ENCODE assay signal across 8 cellular contexts in genomic region chr20:33732166-33732970, GRCh38. TPM values are rescaled to one million over a fixed set of nuclear protein-coding genes. Genes with fewer than 3 reads are reported as not detected.
DNase-seq lines count a peak whose midpoint lies in the region; ATAC-seq, FAIRE-seq and TF ChIP-seq lines count a peak whose summit lies in the region.

No MANE protein-coding gene starts in this region.

- peaks cover 6% of the 10 kb centered on the region; the same call in 1 of the 2 replicates for H3F3A ChIP-seq in GM23338 (replicated peaks; ENCODE audit: low read depth)
- H3F3A ChIP-seq in Loucy (ENCODE audit: low read depth), result no peaks in the 10 kb centered on the region

- no peak for FAIRE-seq in GM12878 (lab: Jason Lieb, UNC)

- H3K27me3 ChIP-seq in GM23338 (ENCODE audit: insufficient read depth) (no peaks in the 10 kb centered on the region), Loucy (ENCODE audit: insufficient read depth, low read length, poor library complexity, severe bottlenecking) (no peaks in the 10 kb centered on the region), GM12878 (replicated peaks in 1 of 2; ENCODE audit: control insufficient read depth in 2 of 2, insufficient read depth in 2 of 2, low read length in 1 of 2) (no peaks in the 10 kb centered on the region), spleen (replicated peaks in 1 of 7) (no peaks in the 10 kb centered on the region)

- peak; percentile 66 for ATAC-seq in GM23338
- ATAC-seq in GM12878, result peak; percentile 74

- H3K9ac ChIP-seq in Loucy (ENCODE audit: low read depth, low read length, poor library complexity, severe bottlenecking), result peak overlapping the region; percentile 70
- H3K9ac ChIP-seq in GM12878 (ENCODE audit: control insufficient read depth, insufficient read depth, low read length), result peak overlapping the region; percentile 60

- TF ChIP-seq POLR2A in GM12878 (IDR thresholded peaks at IDR 0.05; ENCODE audit: low read depth, low read length), result peak; percentile 75
- peak in 2 of 3 donors; percentile 59 to 99 for TF ChIP-seq POLR2A in spleen (IDR thresholded peaks at IDR 0.05)

- TF ChIP-seq RAD21 in GM12878 (IDR thresholded peaks at IDR 0.05; ENCODE audit: insufficient read depth, low read depth, low read length), result 0 out of 2 replicates have a peak, but pooled peaks have one; percentile 4

- POLR2A ChIA-PET in GM10248 (lab: Yijun Ruan, JAX), result interaction anchor here (0.5 to 0.6 kb wide), 3 partner anchors 13 to 1105 kb away, joined by 3 to 12 read pairs (median 5); no protein-coding TSS in a partner anchor
- POLR2A ChIA-PET in GM12878 (lab: Charles Lee), result interaction anchor here (0.6 to 2.2 kb wide), 13 partner anchors 12 to 752 kb away, joined by 3 to 9 read pairs (median 5); partner anchors contain the start of genes ACTL10 and CHMP4B

- peak overlapping the region; percentile 76 for H3K4me3 Mint-ChIP-seq in GM23338
- H3K4me3 Mint-ChIP-seq in T-helper 1 cell treated with Interleukin-12 subunit alpha and Interleukin-12 subunit beta and Interleukin-4 antibody, amounts not matched to agents 30 μg/mL and 1 μg/mL, for 36 hours, result peak overlapping the region; percentile 86

- H3K27me3 Mint-ChIP-seq in GM23338 (ENCODE audit: insufficient read depth, low read depth, poor library complexity), result peaks cover 24% of the 10 kb centered on the region
- H3K27me3 Mint-ChIP-seq in T-helper 1 cell treated with Interleukin-12 subunit alpha and Interleukin-12 subunit beta and Interleukin-4 antibody, amounts not matched to agents 30 μg/mL and 1 μg/mL, for 36 hours (ENCODE audit: low read depth), result no peaks in the 10 kb centered on the region

- peak overlapping the region; percentile 97 for H3K4me2 ChIP-seq in GM23338
- peak overlapping the region; percentile 79 for H3K4me2 ChIP-seq in Loucy (ENCODE audit: low read depth, low read length, poor library complexity, severe bottlenecking)
- H3K4me2 ChIP-seq in GM12878 (ENCODE audit: control insufficient read depth, insufficient read depth), result peak overlapping the region; percentile 82

- H3K4me3 ChIP-seq in GM23338 (peak overlapping the region; percentile 74), Loucy (ENCODE audit: low read length, poor library complexity, severe bottlenecking) (peak overlapping the region; percentile 81), GM12878 (peak overlapping the region; percentile 82), iPS-18c (ENCODE audit: insufficient read depth, low read depth, low read length) (peak overlapping the region; percentile 69), spleen (peak overlapping the region; percentile 44 to 77 (median 60))

- peak overlapping the region; percentile 98 for H2AFZ ChIP-seq in GM23338
- peak overlapping the region; percentile 88 for H2AFZ ChIP-seq in Loucy (ENCODE audit: low read length)
- H2AFZ ChIP-seq in GM12878 (ENCODE audit: control insufficient read depth, low read depth, low read length), result peak overlapping the region; percentile 79

- peaks cover 16% of the 10 kb centered on the region for H3K36me3 Mint-ChIP-seq in GM23338 (ENCODE audit: low read depth)
- peaks cover 14% of the 10 kb centered on the region for H3K36me3 Mint-ChIP-seq in T-helper 1 cell treated with Interleukin-12 subunit alpha and Interleukin-12 subunit beta and Interleukin-4 antibody, amounts not matched to agents 30 μg/mL and 1 μg/mL, for 36 hours (ENCODE audit: low read depth)

- H3K4me1 Mint-ChIP-seq in GM23338, result peaks cover 17% of the 10 kb centered on the region
- peaks cover 16% of the 10 kb centered on the region for H3K4me1 Mint-ChIP-seq in T-helper 1 cell treated with Interleukin-12 subunit alpha and Interleukin-12 subunit beta and Interleukin-4 antibody, amounts not matched to agents 30 μg/mL and 1 μg/mL, for 36 hours (ENCODE audit: low read depth)

- TSS peak; percentile 75 for BruUV-seq in GM12878 (replicated peaks; lab: Mats Ljungman, UMichigan)

- SMC1A ChIA-PET in GM12878 (lab: Charles Lee; ENCODE audit: uncharacterized antibody, unreplicated experiment), result interaction anchor here (1.3 to 3.6 kb wide), 5 partner anchors 40 to 86 kb away, joined by 4 to 20 read pairs (median 6); no protein-coding TSS in a partner anchor

- TF ChIP-seq CTCF in GM10248 (IDR thresholded peaks at IDR 0.05; ENCODE audit: control extremely low read depth, extremely low read depth, low read depth, missing control alignments), result no peak
- no peak for TF ChIP-seq CTCF in GM23338 (conservative IDR thresholded peaks at IDR 0.05; ENCODE audit: low read depth in 2 of 2)
- peak; percentile 17; the same call in 1 of the 2 replicates for TF ChIP-seq CTCF in Loucy (conservative IDR thresholded peaks at IDR 0.05; ENCODE audit: low read length)
- peak; percentile 14 to 23 (median 16); a peak in 1 of 6 replicates for TF ChIP-seq CTCF in GM12878 (IDR thresholded peaks at IDR 0.05 in 2 of 3, conservative IDR thresholded peaks at IDR 0.05 in 1 of 3; ENCODE audit: control insufficient read depth in 2 of 3, extremely low read depth in 1 of 3, insufficient read depth in 1 of 3, low read depth in 3 of 3, low read length in 3 of 3)
- TF ChIP-seq CTCF in spleen (IDR thresholded peaks at IDR 0.05 in 8 of 11, conservative IDR thresholded peaks at IDR 0.05 in 3 of 11), result peak in 2 of 11 experiments; percentile 4 to 25

- H4K20me1 ChIP-seq in GM23338 (replicated peaks; ENCODE audit: insufficient read depth) (no peaks in the 10 kb centered on the region), Loucy (ENCODE audit: insufficient read depth, low read length, poor library complexity, severe bottlenecking) (no peaks in the 10 kb centered on the region), GM12878 (ENCODE audit: control insufficient read depth, insufficient read depth) (no peaks in the 10 kb centered on the region)

- CTCF ChIA-PET in GM10248 (lab: Yijun Ruan, JAX) (interaction anchor here (0.6 to 3.7 kb wide), 17 partner anchors 9 to 261 kb away, joined by 3 to 24 read pairs (median 4); partner anchors contain the start of genes PXMP4 and RALY), GM12878 (lab: Yijun Ruan, JAX) (interaction anchor here (0.5 to 1.9 kb wide), 11 partner anchors 13 to 284 kb away, joined by 3 to 10 read pairs (median 3); partner anchors contain the start of genes ACTL10 and CHMP4B)

- under 1% methylated on average over 45 of the region's 68 CpGs for WGBS in GM12878 (ENCODE audit: insufficient coverage, insufficient replicate concordance, low lambda C conversion rate, missing lambda C conversion rate)
- WGBS in spleen, 5 donors, result 2 to 5% (median 4%) methylated on average over 24 to 68 of the region's 68 CpGs

- RAD21 ChIA-PET in GM12878 (lab: Charles Lee; ENCODE audit: unreplicated experiment), result interaction anchor here (0.6 to 2.8 kb wide), 18 partner anchors 9 to 380 kb away, joined by 3 to 24 read pairs (median 4); partner anchors contain the start of genes ACTL10, CHMP4B, EIF2S2 and PXMP4

- H3K27ac ChIP-seq in GM23338 (ENCODE audit: low read depth), result peak overlapping the region; percentile 86; the same call in 1 of the 2 replicates
- H3K27ac ChIP-seq in GM12878 (ENCODE audit: control insufficient read depth, insufficient read depth), result peak overlapping the region; percentile 77
- peak overlapping the region; percentile 83 to 98 (median 95) for H3K27ac ChIP-seq in spleen

- TF ChIP-seq EP300 in GM12878 (IDR thresholded peaks at IDR 0.05; ENCODE audit: borderline replicate concordance in 1 of 2, control insufficient read depth in 1 of 2, low read depth in 2 of 2, low read length in 2 of 2), result peak; percentile 12 to 100; a peak in 3 of 4 replicates

- peaks cover 17% of the 10 kb centered on the region; the same call in 1 of the 2 replicates for H3K4me1 ChIP-seq in GM23338 (ENCODE audit: insufficient read depth)
- H3K4me1 ChIP-seq in Loucy (ENCODE audit: insufficient read depth, low read length, poor library complexity, severe bottlenecking), result peaks cover 15% of the 10 kb centered on the region
- peaks cover 7% of the 10 kb centered on the region for H3K4me1 ChIP-seq in GM12878 (ENCODE audit: control insufficient read depth, insufficient read depth, low read length)
- peaks cover 9 to 41% (median 29%) of the 10 kb centered on the region in 6 donors for H3K4me1 ChIP-seq in spleen

- no peak overlapping the region for H3K27ac Mint-ChIP-seq in GM23338
- H3K27ac Mint-ChIP-seq in T-helper 1 cell treated with Interleukin-12 subunit alpha and Interleukin-12 subunit beta and Interleukin-4 antibody, amounts not matched to agents 30 μg/mL and 1 μg/mL, for 36 hours, result peak overlapping the region; percentile 81

- H3K79me2 ChIP-seq in GM23338 (replicated peaks; ENCODE audit: insufficient read depth), result no peaks in the 10 kb centered on the region
- no peaks in the 10 kb centered on the region for H3K79me2 ChIP-seq in Loucy (ENCODE audit: insufficient read depth, low read length)
- H3K79me2 ChIP-seq in GM12878 (ENCODE audit: control insufficient read depth, insufficient read depth, low read length), result peaks cover 1% of the 10 kb centered on the region

- in situ Hi-C loops in GM12878 (cut with MboI), result no loop called here

- peak; percentile 83 for DNase-seq in GM10248 (ENCODE audit: extremely low spot score)
- DNase-seq in GM23338 (ENCODE audit: low spot score), result peak; percentile 87
- peak; percentile 32 for DNase-seq in GM12878 (ENCODE audit: low read depth, low spot score)
- DNase-seq in spleen, result peak; percentile 99
- no peak for DNase-seq in COLO829 (ENCODE audit: low spot score)

- H3K36me3 ChIP-seq in GM23338 (ENCODE audit: insufficient read depth) (no peaks in the 10 kb centered on the region), Loucy (ENCODE audit: insufficient read depth, low read length) (no peaks in the 10 kb centered on the region), GM12878 (ENCODE audit: control insufficient read depth in 2 of 2, insufficient read depth in 2 of 2, low read length in 1 of 2) (no peaks in the 10 kb centered on the region), spleen (peaks cover 0 to 9% (median 0%) of the 10 kb centered on the region in 6 donors)

- peaks cover 17% of the 10 kb centered on the region for H3K9me3 Mint-ChIP-seq in GM23338
- H3K9me3 Mint-ChIP-seq in T-helper 1 cell treated with Interleukin-12 subunit alpha and Interleukin-12 subunit beta and Interleukin-4 antibody, amounts not matched to agents 30 μg/mL and 1 μg/mL, for 36 hours, result peaks cover 14% of the 10 kb centered on the region

- intact Hi-C loops in GM12878 (cut with micrococcal nuclease; ENCODE audit: unreplicated experiment), result loop anchor here (1.0 to 5.0 kb wide), 4 partner anchors 46 to 275 kb away; partner anchors contain the start of genes CHMP4B, E2F1 and RALY
- intact Hi-C loops in spleen (cut with DNase I; ENCODE audit: low total_unique reads), result loop anchor here (10.0 kb wide), 1 partner anchor 102 kb away; no protein-coding TSS in a partner anchor

- no peaks in the 10 kb centered on the region for H3K9me2 ChIP-seq in GM23338 (ENCODE audit: insufficient read depth)
- no peaks in the 10 kb centered on the region for H3K9me2 ChIP-seq in Loucy (replicated peaks; ENCODE audit: low read depth, low read length)

- H3K9me3 ChIP-seq in Loucy (ENCODE audit: insufficient read depth, low read depth, low read length) (peaks cover 11% of the 10 kb centered on the region), GM12878 (replicated peaks; ENCODE audit: control insufficient read depth, insufficient read depth, low read length) (peaks cover 4% of the 10 kb centered on the region), iPS-18c (ENCODE audit: control insufficient read depth, insufficient read depth, low read length) (no peaks in the 10 kb centered on the region), spleen (peaks cover 6 to 20% (median 18%) of the 10 kb centered on the region in 8 donors)

RNA-seq across cellular contexts. Expression of gene ZNF341, which starts 0.6 kb away (rescaled TPM):
- 6.1 and 6.2 TPM in 2 replicates for total RNA-seq in GM23338 (2014; rRNA removed; shearing (Covaris generic))
- polyA plus RNA-seq in GM23338 (2016; fragmentation: Nextera tagmentation; extraction: Ambion mirVana) (3.6 and 4.3 TPM in 2 replicates), GM12878 (2011; rRNA removed) (0.86 and 2.5 TPM in 2 replicates), GM12878 (2014; fragmentation: Illumina TruSeq; extraction: Trizol) (0.63 and 2.4 TPM in 2 replicates), GM12878 (2014; fragmentation: Nextera tagmentation; extraction: Ambion mirVana) (under 1 TPM; 0.18 to 0.46 TPM), GM12878 (2014; rRNA removed) (3.0 and 4.1 TPM in 2 replicates), GM12878 (2016; fragmentation: Nextera tagmentation; extraction: Ambion mirVana) (1 to 10 TPM; 3.8 to 4.0 TPM), spleen (1 to 10 TPM; 2.3 to 5.9 (median 4.9) TPM)
- total RNA-seq in GM12878 (2013; cell fraction: nucleolus; rRNA removed), result 4.4 and 5.6 TPM in 2 replicates
- total RNA-seq in GM12878 (2014; rRNA removed) (1.5 and 2.8 TPM in 2 replicates), GM12878 (2014; rRNA removed; fragmentation: Illumina TruSeq; extraction: Trizol) (1.1 and 1.4 TPM in 2 replicates), GM12878 (2021) (4.0 and 5.0 TPM in 2 replicates), spleen (1 to 10 TPM; 3.3 to 6.7 (median 4.4) TPM)
- 1.7 TPM for polyA plus RNA-seq in GM12878 (2011; ENCODE audit: low read depth)
- polyA plus RNA-seq in GM12878 (2011; cell fraction: cytosol; rRNA removed), result 3.1 and 3.2 TPM in 2 replicates
- 6.7 and 9.5 TPM in 2 replicates for polyA plus RNA-seq in GM12878 (2011; cell fraction: nucleus; rRNA removed)
- polyA plus RNA-seq in GM12878 (2012), result 3.4 and 3.6 TPM in 2 replicates
- 3.4 and 4.9 TPM in 2 replicates for polyA minus RNA-seq in GM12878 (2011; rRNA and poly(A)+ RNA removed)
- 1.6 and 3.3 TPM in 2 replicates for polyA minus RNA-seq in GM12878 (2011; cell fraction: cytosol; rRNA and poly(A)+ RNA removed)
- polyA minus RNA-seq in GM12878 (2011; cell fraction: nucleus; rRNA and poly(A)+ RNA removed), result 2.1 and 5.0 TPM in 2 replicates

RNA-seq across cellular contexts. Expression of gene PXMP4, which starts 12.3 kb away (rescaled TPM):
- total RNA-seq in GM23338 (2014; rRNA removed; shearing (Covaris generic)), result 0.39 and 1.2 TPM in 2 replicates
- polyA plus RNA-seq in GM23338 (2016; fragmentation: Nextera tagmentation; extraction: Ambion mirVana) (2.7 and 3.5 TPM in 2 replicates), GM12878 (2011; rRNA removed) (2.7 and 4.9 TPM in 2 replicates), GM12878 (2014; fragmentation: Illumina TruSeq; extraction: Trizol) (1.3 and 5.4 TPM in 2 replicates), GM12878 (2014; fragmentation: Nextera tagmentation; extraction: Ambion mirVana) (10 to 100 TPM; 12.2 to 19.2 TPM), GM12878 (2014; rRNA removed) (4.8 and 5.7 TPM in 2 replicates), GM12878 (2016; fragmentation: Nextera tagmentation; extraction: Ambion mirVana) (10 to 100 TPM; 14.2 to 15.7 TPM), spleen (1 to 10 TPM; 2.1 to 3.4 (median 3.4) TPM)
- 5.6 and 7.9 TPM in 2 replicates for total RNA-seq in GM12878 (2013; cell fraction: nucleolus; rRNA removed)
- total RNA-seq in GM12878 (2014; rRNA removed) (7.5 and 9.7 TPM in 2 replicates), GM12878 (2014; rRNA removed; fragmentation: Illumina TruSeq; extraction: Trizol) (2.1 and 3.6 TPM in 2 replicates), GM12878 (2021) (7.6 and 8.9 TPM in 2 replicates), spleen (10 to 100 TPM in 1 of 7 donors, 1 to 10 TPM in 6; 6.1 to 14.4 (median 7.5) TPM)
- 3.6 TPM for polyA plus RNA-seq in GM12878 (2011; ENCODE audit: low read depth)
- 7.3 and 7.6 TPM in 2 replicates for polyA plus RNA-seq in GM12878 (2011; cell fraction: cytosol; rRNA removed)
- 5.1 and 5.8 TPM in 2 replicates for polyA plus RNA-seq in GM12878 (2011; cell fraction: nucleus; rRNA removed)
- polyA plus RNA-seq in GM12878 (2012), result 6.0 and 6.6 TPM in 2 replicates
- 2.8 and 5.6 TPM in 2 replicates for polyA minus RNA-seq in GM12878 (2011; rRNA and poly(A)+ RNA removed)
- 4.7 and 6.7 TPM in 2 replicates for polyA minus RNA-seq in GM12878 (2011; cell fraction: cytosol; rRNA and poly(A)+ RNA removed)
- polyA minus RNA-seq in GM12878 (2011; cell fraction: nucleus; rRNA and poly(A)+ RNA removed), result 1.8 and 1.9 TPM in 2 replicates

RNA-seq across cellular contexts. Expression of gene E2F1, which starts 46.2 kb away (rescaled TPM):
- total RNA-seq in GM23338 (2014; rRNA removed; shearing (Covaris generic)), result 42.6 and 45.0 TPM in 2 replicates
- polyA plus RNA-seq in GM23338 (2016; fragmentation: Nextera tagmentation; extraction: Ambion mirVana) (12.1 and 13.9 TPM in 2 replicates), GM12878 (2011; rRNA removed) (10.0 and 17.8 TPM in 2 replicates), GM12878 (2014; fragmentation: Illumina TruSeq; extraction: Trizol) (13.0 and 21.6 TPM in 2 replicates), GM12878 (2014; fragmentation: Nextera tagmentation; extraction: Ambion mirVana) (1 to 10 TPM in 1 of 2 experiments, under 1 TPM in 1; 0.29 to 2.1 TPM), GM12878 (2014; rRNA removed) (50.2 and 55.4 TPM in 2 replicates), GM12878 (2016; fragmentation: Nextera tagmentation; extraction: Ambion mirVana) (10 to 100 TPM in 1 of 2 experiments, 1 to 10 TPM in 1; 3.2 to 16.7 TPM), spleen (1 to 10 TPM; 3.4 to 6.2 (median 5.6) TPM)
- total RNA-seq in GM12878 (2013; cell fraction: nucleolus; rRNA removed), result 8.1 and 11.3 TPM in 2 replicates
- total RNA-seq in GM12878 (2014; rRNA removed) (31.6 and 36.7 TPM in 2 replicates), GM12878 (2014; rRNA removed; fragmentation: Illumina TruSeq; extraction: Trizol) (22.8 and 26.1 TPM in 2 replicates), GM12878 (2021) (41.5 and 43.2 TPM in 2 replicates), spleen (1 to 10 TPM; 2.5 to 6.9 (median 4.5) TPM)
- 7.8 TPM for polyA plus RNA-seq in GM12878 (2011; ENCODE audit: low read depth)
- 21.2 and 29.9 TPM in 2 replicates for polyA plus RNA-seq in GM12878 (2011; cell fraction: cytosol; rRNA removed)
- polyA plus RNA-seq in GM12878 (2011; cell fraction: nucleus; rRNA removed), result 53.2 and 72.7 TPM in 2 replicates
- 17.4 and 23.4 TPM in 2 replicates for polyA plus RNA-seq in GM12878 (2012)
- 11.0 and 14.8 TPM in 2 replicates for polyA minus RNA-seq in GM12878 (2011; rRNA and poly(A)+ RNA removed)
- 7.5 and 8.4 TPM in 2 replicates for polyA minus RNA-seq in GM12878 (2011; cell fraction: cytosol; rRNA and poly(A)+ RNA removed)
- polyA minus RNA-seq in GM12878 (2011; cell fraction: nucleus; rRNA and poly(A)+ RNA removed), result 5.9 and 9.2 TPM in 2 replicates

RNA-seq across cellular contexts. Expression of gene NECAB3, which starts 58.1 kb away (rescaled TPM):
- total RNA-seq in GM23338 (2014; rRNA removed; shearing (Covaris generic)), result 28.4 TPM in 2 replicates
- polyA plus RNA-seq in GM23338 (2016; fragmentation: Nextera tagmentation; extraction: Ambion mirVana) (8.5 and 13.4 TPM in 2 replicates), GM12878 (2011; rRNA removed) (2.1 and 3.6 TPM in 2 replicates), GM12878 (2014; fragmentation: Illumina TruSeq; extraction: Trizol) (3.4 and 4.6 TPM in 2 replicates), GM12878 (2014; fragmentation: Nextera tagmentation; extraction: Ambion mirVana) (1 to 10 TPM in 1 of 2 experiments, under 1 TPM in 1; 0.21 to 1.3 TPM), GM12878 (2014; rRNA removed) (14.5 and 17.0 TPM in 2 replicates), GM12878 (2016; fragmentation: Nextera tagmentation; extraction: Ambion mirVana) (1 to 10 TPM; 7.0 to 8.5 TPM), spleen (10 to 100 TPM in 2 of 3 donors, 1 to 10 TPM in 1; 8.6 to 22.7 (median 11.0) TPM)
- total RNA-seq in GM12878 (2013; cell fraction: nucleolus; rRNA removed), result 19.3 and 24.9 TPM in 2 replicates
- total RNA-seq in GM12878 (2014; rRNA removed) (14.3 and 15.6 TPM in 2 replicates), GM12878 (2014; rRNA removed; fragmentation: Illumina TruSeq; extraction: Trizol) (7.3 and 7.6 TPM in 2 replicates), GM12878 (2021) (13.6 and 14.2 TPM in 2 replicates), spleen (10 to 100 TPM; 14.0 to 39.0 (median 18.8) TPM)
- 1.4 TPM for polyA plus RNA-seq in GM12878 (2011; ENCODE audit: low read depth)
- polyA plus RNA-seq in GM12878 (2011; cell fraction: cytosol; rRNA removed), result 5.9 and 8.1 TPM in 2 replicates
- polyA plus RNA-seq in GM12878 (2011; cell fraction: nucleus; rRNA removed), result 30.0 and 35.4 TPM in 2 replicates
- 5.9 and 6.9 TPM in 2 replicates for polyA plus RNA-seq in GM12878 (2012)
- polyA minus RNA-seq in GM12878 (2011; rRNA and poly(A)+ RNA removed), result 2.5 and 8.5 TPM in 2 replicates
- 3.2 and 5.5 TPM in 2 replicates for polyA minus RNA-seq in GM12878 (2011; cell fraction: cytosol; rRNA and poly(A)+ RNA removed)
- polyA minus RNA-seq in GM12878 (2011; cell fraction: nucleus; rRNA and poly(A)+ RNA removed), result 8.0 and 9.9 TPM in 2 replicates

Comparison
In these comparisons a context has a peak if more than half of its experiments do, and no peak if none do; other contexts are left out.
1. CTCF ChIP-seq: peak in Loucy (single experiment) and GM12878 (3 of 3); none in GM10248 (single experiment) and GM23338 (0 of 2).
2. Peak in every context shown above with its lines, with median percentiles within 50 percentile points of each other: H2AFZ ChIP-seq, H3K27ac ChIP-seq, H3K4me2 ChIP-seq and H3K4me3 ChIP-seq.